ENCODE assay signal across 25 cellular contexts in the genomic region with DNA sequence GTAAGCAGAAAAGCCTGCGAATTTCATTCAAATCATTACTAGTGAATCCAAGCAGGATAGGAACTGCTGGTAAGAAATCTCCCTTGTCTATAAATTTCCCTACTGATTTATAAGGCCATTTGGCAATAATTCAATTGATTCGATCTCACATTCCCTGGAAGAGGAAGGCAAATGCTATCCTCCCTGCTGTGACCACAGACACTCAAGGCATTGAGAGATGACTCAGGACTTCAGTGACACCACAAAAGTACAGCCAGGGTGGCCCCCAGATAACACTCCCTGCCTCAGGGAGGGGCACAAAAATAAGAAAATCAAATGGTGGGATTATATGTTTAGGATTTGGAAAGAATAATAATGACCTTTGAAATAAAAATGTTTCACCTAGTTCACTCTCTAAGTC.
DNase-seq lines count a peak whose midpoint lies in the region; FAIRE-seq and TF ChIP-seq lines count a peak whose summit lies in the region.
"Had no signal": no experiment of that assay in that cellular context is flagged by ENCODE, and none has a peak within 500 bp of the region (broad histone marks: within the 10 kb centered on the region; RNA-seq: fewer than 3 reads in every experiment).

No MANE protein-coding gene starts in this region.

- FAIRE-seq in bronchial epithelial cell (lab: Jason Lieb, UNC) (no peak), H54 (lab: Jason Lieb, UNC) (no peak)
- FAIRE-seq: endometrium had no signal

- no peaks in the 10 kb centered on the region for H3K27me3 ChIP-seq in bronchial epithelial cell (ENCODE audit: control insufficient read depth, insufficient read depth, low read length)
- no peaks in the 10 kb centered on the region for H3K27me3 ChIP-seq in ascending aorta
- H3K27me3 ChIP-seq: uterus had no signal

- DNase-seq in Daoy (ENCODE audit: low read depth), result peak; percentile 59
- DNase-seq in NB4 (ENCODE audit: low read depth), result peak; percentile 9
- peak; percentile 20 for DNase-seq in bronchial epithelial cell (ENCODE audit: low read depth)
- DNase-seq in myocyte (ENCODE audit: low read depth), result peak; percentile 17
- DNase-seq in NCI-H1092 (lab: John Stamatoyannopoulos, UW), result no peak
- no peak for DNase-seq in ascending aorta (ENCODE audit: low spot score in 2 of 2)
- DNase-seq in DMS79 treated with DMSO at 0.1 percent for 48 hours (lab: John Stamatoyannopoulos, UW), result no peak
- no peak for DNase-seq in H54 (ENCODE audit: insufficient read length, low spot score)
- DNase-seq: activated CD4-positive, alpha-beta T cell treated with anti-CD3 and anti-CD28 coated beads for 1 hour; activated CD8-positive, alpha-beta memory T cell treated with anti-CD3 and anti-CD28 coated beads for 24 hours; activated naive CD4-positive, alpha-beta T cell treated with anti-CD3 and anti-CD28 coated beads for 36 hours; activated T-cell treated with anti-CD3 and anti-CD28 coated beads, Interleukin-2, amount 50 U/mL, for 4 hours; aorta; CD4-positive, alpha-beta T cell; DMS53; H9; head of caudate nucleus; NCI-H1436 treated with DMSO at 0.1 percent for 48 hours; NCI-H2171; NCI-H69; stimulated activated CD4-positive, alpha-beta T cell treated with anti-CD3 and anti-CD28 coated beads, Interleukin-12 subunit alpha, Interleukin-12 subunit beta, amount 100 ng/mL, for 4 hours; T-helper 9 cell; uterus had no signal

- intact Hi-C loops in ascending aorta (cut with DNase I), result no loop called here

- TF ChIP-seq CTCF in NB4 (IDR thresholded peaks at IDR 0.05; ENCODE audit: low read depth, low read length) (no peak), bronchial epithelial cell (IDR thresholded peaks at IDR 0.05; ENCODE audit: insufficient read depth, low read length, severe bottlenecking) (no peak), ascending aorta (IDR thresholded peaks at IDR 0.05) (no peak)

- no peaks in the 10 kb centered on the region for H3K4me1 ChIP-seq in ascending aorta
- H3K4me1 ChIP-seq: uterus had no signal

- H3K27ac ChIP-seq in ascending aorta, result no peak overlapping the region
- H3K27ac ChIP-seq: coronary artery, uterus had no signal

- H3K4me3 ChIP-seq in NB4 (ENCODE audit: low read depth, low read length), result no peak overlapping the region
- no peak overlapping the region for H3K4me3 ChIP-seq in bronchial epithelial cell (ENCODE audit: low read depth, low read length)
- H3K4me3 ChIP-seq in ascending aorta, result no peak overlapping the region
- H3K4me3 ChIP-seq: coronary artery, uterus had no signal

- no peaks in the 10 kb centered on the region for H3K9me3 ChIP-seq in ascending aorta
- H3K9me3 ChIP-seq: uterus had no signal

- no peak for TF ChIP-seq POLR2A in NB4 (IDR thresholded peaks at IDR 0.05; ENCODE audit: extremely low read depth, insufficient read length)
- TF ChIP-seq POLR2A in H54 (IDR thresholded peaks at IDR 0.05; ENCODE audit: low read depth, low read length), result no peak

- H3K36me3 ChIP-seq in bronchial epithelial cell (ENCODE audit: control insufficient read depth, insufficient read depth, low read length), result no peaks in the 10 kb centered on the region
- H3K36me3 ChIP-seq in ascending aorta, result no peaks in the 10 kb centered on the region
- H3K36me3 ChIP-seq: uterus had no signal

Comparison
In these comparisons a context has a peak if more than half of its experiments do, and no peak if none do; other contexts are left out.
1. DNase-seq: peak in Daoy (single experiment), NB4 (single experiment), bronchial epithelial cell (single experiment) and myocyte (single experiment); none in NCI-H1092 (single experiment), ascending aorta (0 of 2), DMS79 treated with DMSO at 0.1 percent for 48 hours (single experiment) and H54 (single experiment).